Comparison of ENCODE assay signal across 8 cellular contexts in the genomic region with DNA sequence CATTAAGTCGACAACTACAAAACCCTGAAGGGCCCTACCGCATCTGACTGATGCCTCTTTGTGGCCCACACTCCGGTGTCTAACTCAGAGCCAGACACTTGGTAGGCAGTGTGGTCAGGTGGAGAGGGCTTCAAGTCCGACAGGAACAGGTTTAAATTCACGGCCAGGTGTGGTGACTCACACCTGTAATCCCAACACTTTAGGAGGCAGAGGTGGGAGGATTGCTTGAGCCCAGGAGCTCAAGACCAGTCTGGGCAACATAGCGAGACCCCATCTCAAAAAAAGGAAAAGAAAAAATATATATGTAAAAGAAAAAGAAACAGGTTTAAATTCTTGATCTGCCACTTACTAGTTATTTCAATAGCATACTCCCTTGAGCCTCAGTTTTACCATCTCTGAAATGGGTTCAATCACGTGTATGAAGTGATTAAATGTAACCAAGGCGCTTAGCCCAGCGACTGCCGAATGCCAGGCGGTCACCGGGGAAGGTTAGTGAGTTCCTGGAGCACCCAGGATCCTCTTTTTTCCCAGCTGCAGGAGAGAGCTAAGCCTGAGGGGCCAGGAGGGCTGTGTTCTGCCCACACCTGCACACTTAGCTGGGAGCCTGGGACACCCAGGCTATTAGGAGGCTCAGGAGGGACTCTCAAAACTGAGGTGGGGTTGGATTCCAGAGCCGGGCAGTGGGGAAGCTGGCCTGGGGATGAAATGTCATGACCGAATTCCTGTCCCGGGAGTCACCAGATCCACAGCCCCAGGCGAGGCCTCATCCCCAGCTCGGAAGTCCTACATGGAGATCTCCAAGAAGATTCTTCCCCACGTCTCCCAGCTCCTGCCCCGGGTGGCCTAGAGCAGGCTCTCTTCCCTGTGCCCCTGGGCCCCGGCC. TPM values are rescaled to one million over a fixed set of nuclear protein-coding genes. Genes with fewer than 3 reads are reported as not detected.
DNase-seq lines count a peak whose midpoint lies in the region; ATAC-seq and TF ChIP-seq lines count a peak whose summit lies in the region.

No MANE protein-coding gene starts in this region.

- H3K4me2 ChIP-seq in BLaER1 (peak overlapping the region; percentile 98), HCT116 (ENCODE audit: low read length) (peak overlapping the region; percentile 92), fibroblast of lung (ENCODE audit: extremely low read depth, insufficient read depth, low read length) (peak overlapping the region; percentile 84)

- H3K4me3 ChIP-seq in BLaER1, result peak overlapping the region; percentile 87
- H3K4me3 ChIP-seq in HCT116 (replicated peaks in 1 of 2; ENCODE audit: low read depth in 1 of 2, low read length in 2 of 2), result peak overlapping the region; percentile 71 to 75
- peak overlapping the region; percentile 43 for H3K4me3 ChIP-seq in WERI-Rb-1 (ENCODE audit: low read depth, low read length)
- H3K4me3 ChIP-seq in fibroblast of lung (replicated peaks in 1 of 4; ENCODE audit: control extremely low read depth in 1 of 4, insufficient read depth in 1 of 4, low read depth in 3 of 4, low read length in 4 of 4), result peak overlapping the region; percentile 64 to 87 (median 78)

- H3K36me3 Mint-ChIP-seq in natural killer cell treated with Interleukin-12 subunit alpha and Interleukin-12 subunit beta and Interleukin-15 and Interleukin-18, amount 100 ng/mL, for 72 hours, result no peaks in the 10 kb centered on the region

- TF ChIP-seq CTCF in HCT116 (IDR thresholded peaks at IDR 0.05 in 2 of 3, conservative IDR thresholded peaks at IDR 0.05 in 1 of 3; ENCODE audit: borderline replicate concordance in 1 of 3, insufficient read depth in 1 of 3, low read depth in 2 of 3, low read length in 2 of 3) (no peak), WERI-Rb-1 (IDR thresholded peaks at IDR 0.05; ENCODE audit: low read depth, low read length) (no peak), fibroblast of lung (conservative IDR thresholded peaks at IDR 0.05 in 1 of 2, IDR thresholded peaks at IDR 0.05 in 1 of 2; ENCODE audit: low read depth in 1 of 2, low read length in 2 of 2) (no peak)

- peaks cover 18 to 39% of the 10 kb centered on the region in 2 donors for H3K4me1 Mint-ChIP-seq in natural killer cell treated with Interleukin-12 subunit alpha and Interleukin-12 subunit beta and Interleukin-15 and Interleukin-18, amount 100 ng/mL, for 72 hours (ENCODE audit: low read depth in 2 of 2)

- H3K4me3 Mint-ChIP-seq in natural killer cell treated with Interleukin-12 subunit alpha and Interleukin-12 subunit beta and Interleukin-15 and Interleukin-18, amount 100 ng/mL, for 72 hours, result peak overlapping the region; percentile 86

- H4K20me1 ChIP-seq in BLaER1 (peaks cover 39% of the 10 kb centered on the region), HCT116 (ENCODE audit: insufficient read depth) (no peaks in the 10 kb centered on the region), fibroblast of lung (ENCODE audit: control insufficient read depth, extremely low read depth, insufficient read depth, low read length) (no peaks in the 10 kb centered on the region)

- DNase-seq in HCT116 (ENCODE audit: low read depth, low spot score) (no peak), WERI-Rb-1 (no peak), fibroblast of lung (ENCODE audit: low read depth in 2 of 2) (peak; percentile 45 to 63), NCI-H345 treated with DMSO at 0.1 percent for 48 hours (lab: John Stamatoyannopoulos, UW; ENCODE audit: unreplicated experiment) (no peak), pons (ENCODE audit: low spot score) (no peak)
- DNase-seq in natural killer cell treated with Interleukin-12 subunit alpha and Interleukin-12 subunit beta and Interleukin-15 and Interleukin-18, amount 100 ng/mL, for 72 hours (ENCODE audit: low spot score), result no peak
- DNase-seq in activated CD8-positive, alpha-beta memory T cell treated with anti-CD3 and anti-CD28 coated beads for 24 hours, result no peak

- intact Hi-C loops in HCT116 (cut with micrococcal nuclease), result loop anchor here (1.0 to 5.0 kb wide), 5 partner anchors 33 to 204 kb away; a partner anchor contains a TSS

- H3K9me3 ChIP-seq in BLaER1 (peaks cover 8% of the 10 kb centered on the region), HCT116 (ENCODE audit: control insufficient read depth in 1 of 2, insufficient read depth in 1 of 2, low read depth in 1 of 2, low read length in 2 of 2) (peaks cover 0 to 1% of the 10 kb centered on the region in 2 experiments; a peak in 1 of 4 replicates), WERI-Rb-1 (ENCODE audit: severe bottlenecking) (no peaks in the 10 kb centered on the region), fibroblast of lung (ENCODE audit: control insufficient read depth, insufficient read depth, low read depth, low read length) (no peaks in the 10 kb centered on the region)

- H3K4me1 ChIP-seq in BLaER1 (peaks cover 33% of the 10 kb centered on the region), HCT116 (ENCODE audit: control insufficient read depth in 1 of 2, insufficient read depth in 2 of 2, low read length in 2 of 2) (peaks cover 20 to 43% of the 10 kb centered on the region in 2 experiments), fibroblast of lung (ENCODE audit: control insufficient read depth, extremely low read depth, insufficient read depth, low read length) (peaks cover 17% of the 10 kb centered on the region)

- RAD21 ChIA-PET in HCT116 (lab: Charles Lee; ENCODE audit: low non-redundant PET in 1 of 2, low total read pairs in 2 of 2, uncharacterized antibody in 2 of 2, unreplicated experiment in 2 of 2), result no interaction called here

- no peaks in the 10 kb centered on the region for H3K9me2 ChIP-seq in HCT116 (ENCODE audit: insufficient read depth)

- peak; percentile 23 for ATAC-seq in HCT116
- ATAC-seq in natural killer cell treated with Interleukin-12 subunit alpha and Interleukin-12 subunit beta and Interleukin-15 and Interleukin-18, amount 100 ng/mL, for 72 hours, result no peak

- BruUV-seq in HCT116 (replicated peaks; lab: Mats Ljungman, UMichigan), result no TSS peak

- H3K79me2 ChIP-seq in HCT116 (ENCODE audit: insufficient read depth, low read length), result peaks cover 22% of the 10 kb centered on the region
- H3K79me2 ChIP-seq in fibroblast of lung (ENCODE audit: control insufficient read depth, insufficient read depth, low read length), result peaks cover 43% of the 10 kb centered on the region

- POLR2A ChIA-PET in HCT116 (lab: Charles Lee), result no interaction called here

- no peaks in the 10 kb centered on the region for H3K9me3 Mint-ChIP-seq in natural killer cell treated with Interleukin-12 subunit alpha and Interleukin-12 subunit beta and Interleukin-15 and Interleukin-18, amount 100 ng/mL, for 72 hours

- H3K27me3 ChIP-seq in BLaER1 (no peaks in the 10 kb centered on the region), HCT116 (ENCODE audit: insufficient read depth, low read length) (no peaks in the 10 kb centered on the region), WERI-Rb-1 (ENCODE audit: insufficient read depth, low read depth, severe bottlenecking) (no peaks in the 10 kb centered on the region), fibroblast of lung (ENCODE audit: control insufficient read depth, insufficient read depth, low read length) (no peaks in the 10 kb centered on the region)

- H2AFZ ChIP-seq in HCT116 (ENCODE audit: low read depth, low read length, poor library complexity, severe bottlenecking), result no peak overlapping the region
- peak overlapping the region; percentile 41 for H2AFZ ChIP-seq in fibroblast of lung (ENCODE audit: low read length)

- H3K36me3 ChIP-seq in BLaER1 (peaks cover 4% of the 10 kb centered on the region), HCT116 (ENCODE audit: control insufficient read depth in 1 of 2, insufficient read depth in 2 of 2, low read length in 2 of 2) (no peaks in the 10 kb centered on the region; a peak in 1 of 4 replicates), WERI-Rb-1 (no peaks in the 10 kb centered on the region), fibroblast of lung (ENCODE audit: control insufficient read depth, insufficient read depth, low read length) (no peaks in the 10 kb centered on the region)

- TF ChIP-seq POLR2A in HCT116 (IDR thresholded peaks at IDR 0.05; ENCODE audit: borderline replicate concordance, extremely low read depth, insufficient read depth, insufficient read length), result no peak

- peak overlapping the region; percentile 34 to 77 for H3K27ac Mint-ChIP-seq in natural killer cell treated with Interleukin-12 subunit alpha and Interleukin-12 subunit beta and Interleukin-15 and Interleukin-18, amount 100 ng/mL, for 72 hours

- CTCF ChIA-PET in HCT116 (lab: Charles Lee), result interaction anchor here (0.6 to 1.9 kb wide), 6 partner anchors 33 to 686 kb away, joined by 3 to 7 read pairs (median 5); a partner anchor contains a TSS

- H3K27ac ChIP-seq in BLaER1 (peak overlapping the region; percentile 84), HCT116 (ENCODE audit: low read depth, low read length) (peak overlapping the region; percentile 75), WERI-Rb-1 (no peak overlapping the region), fibroblast of lung (ENCODE audit: insufficient read depth, low read length) (peak overlapping the region; percentile 91)

- H3K9ac ChIP-seq in BLaER1, result peak overlapping the region; percentile 86
- peak overlapping the region; percentile 84 for H3K9ac ChIP-seq in HCT116 (ENCODE audit: low read length)
- H3K9ac ChIP-seq in fibroblast of lung (ENCODE audit: insufficient read depth, low read length), result peak overlapping the region; percentile 93

- H3K27me3 Mint-ChIP-seq in natural killer cell treated with Interleukin-12 subunit alpha and Interleukin-12 subunit beta and Interleukin-15 and Interleukin-18, amount 100 ng/mL, for 72 hours, result peaks cover 0 to 4% of the 10 kb centered on the region in 2 donors

- no peak for TF ChIP-seq RAD21 in HCT116 (IDR thresholded peaks at IDR 0.05; ENCODE audit: low read depth)

RNA-seq across cellular contexts. Expression of a gene that starts 0.9 kb away (rescaled TPM):
- total RNA-seq in HCT116 (2021; ENCODE audit: unreplicated experiment), result 58.6 TPM
- 63.3 and 67.8 TPM in 2 replicates for polyA plus RNA-seq in HCT116 (2012)
- 74.2 and 94.3 TPM in 2 replicates for total RNA-seq in fibroblast of lung
- polyA plus RNA-seq in fibroblast of lung, result 90.8 and 116 TPM in 2 replicates
- 98.9 and 144 TPM in 2 replicates for polyA plus RNA-seq in fibroblast of lung (2012)
- 14.7 and 20.6 TPM in 2 replicates for polyA minus RNA-seq in fibroblast of lung (ENCODE audit: low replicate concordance)
- total RNA-seq in natural killer cell treated with Interleukin-12 subunit alpha and Interleukin-12 subunit beta and Interleukin-15 and Interleukin-18, amount 100 ng/mL, for 72 hours, result 10 to 100 TPM; 64.0 to 80.5 TPM

RNA-seq across cellular contexts. Expression of a gene that starts 26.9 kb away (rescaled TPM):
- total RNA-seq in HCT116 (2021; ENCODE audit: unreplicated experiment) (130 TPM), fibroblast of lung (41.6 and 54.7 TPM in 2 replicates)
- polyA plus RNA-seq in HCT116 (2012), result 142 and 187 TPM in 2 replicates
- polyA plus RNA-seq in fibroblast of lung, result 77.6 and 94.9 TPM in 2 replicates
- 143 and 164 TPM in 2 replicates for polyA plus RNA-seq in fibroblast of lung (2012)
- 52.9 and 67.0 TPM in 2 replicates for polyA minus RNA-seq in fibroblast of lung (ENCODE audit: low replicate concordance)
- total RNA-seq in natural killer cell treated with Interleukin-12 subunit alpha and Interleukin-12 subunit beta and Interleukin-15 and Interleukin-18, amount 100 ng/mL, for 72 hours, result 100 to 1,000 TPM in 1 of 2 donors, 10 to 100 TPM in 1; 88.9 to 117 TPM

RNA-seq across cellular contexts. Expression of a gene that starts 27.1 kb away (rescaled TPM):
- total RNA-seq in HCT116 (2021; ENCODE audit: unreplicated experiment) (67.1 TPM), fibroblast of lung (10.3 and 11.1 TPM in 2 replicates)
- polyA plus RNA-seq in HCT116 (2012), result 53.0 and 55.4 TPM in 2 replicates
- 26.3 and 49.7 TPM in 2 replicates for polyA plus RNA-seq in fibroblast of lung
- polyA plus RNA-seq in fibroblast of lung (2012), result 26.3 and 49.8 TPM in 2 replicates
- 9.9 and 22.1 TPM in 2 replicates for polyA minus RNA-seq in fibroblast of lung (ENCODE audit: low replicate concordance)
- 100 to 1,000 TPM in 1 of 2 donors, 10 to 100 TPM in 1; 62.0 to 155 TPM for total RNA-seq in natural killer cell treated with Interleukin-12 subunit alpha and Interleukin-12 subunit beta and Interleukin-15 and Interleukin-18, amount 100 ng/mL, for 72 hours

RNA-seq across cellular contexts. Expression of a gene that starts 32.7 kb away (rescaled TPM):
- total RNA-seq in HCT116 (2021; ENCODE audit: unreplicated experiment) (51.9 TPM), fibroblast of lung (35.4 and 38.5 TPM in 2 replicates)
- 26.8 and 31.6 TPM in 2 replicates for polyA plus RNA-seq in HCT116 (2012)
- polyA plus RNA-seq in fibroblast of lung, result 54.7 and 55.5 TPM in 2 replicates
- polyA plus RNA-seq in fibroblast of lung (2012), result 34.2 and 35.5 TPM in 2 replicates
- 29.8 and 30.6 TPM in 2 replicates for polyA minus RNA-seq in fibroblast of lung (ENCODE audit: low replicate concordance)
- 10 to 100 TPM; 47.3 to 50.5 TPM for total RNA-seq in natural killer cell treated with Interleukin-12 subunit alpha and Interleukin-12 subunit beta and Interleukin-15 and Interleukin-18, amount 100 ng/mL, for 72 hours

RNA-seq across cellular contexts. Expression of a gene that starts 50.2 kb away (rescaled TPM):
- 0.05 TPM for total RNA-seq in HCT116 (2021; ENCODE audit: unreplicated experiment)
- polyA plus RNA-seq in HCT116 (2012), result 0.01 TPM in 2 replicates
- total RNA-seq in fibroblast of lung, result 9.8 and 11.1 TPM in 2 replicates
- polyA plus RNA-seq in fibroblast of lung, result 3.0 and 3.4 TPM in 2 replicates
- polyA plus RNA-seq in fibroblast of lung (2012), result 2.7 and 3.8 TPM in 2 replicates
- polyA minus RNA-seq in fibroblast of lung (ENCODE audit: low replicate concordance), result 4.2 and 5.2 TPM in 2 replicates
- 10 to 100 TPM in 1 of 2 donors, 1 to 10 TPM in 1; 8.1 to 12.9 TPM for total RNA-seq in natural killer cell treated with Interleukin-12 subunit alpha and Interleukin-12 subunit beta and Interleukin-15 and Interleukin-18, amount 100 ng/mL, for 72 hours

Comparison
In these comparisons a context has a peak if more than half of its experiments do, and no peak if none do; other contexts are left out.
1. DNase-seq: peak in fibroblast of lung (2 of 2); none in HCT116 (single experiment), WERI-Rb-1 (single experiment), natural killer cell treated with Interleukin-12 subunit alpha and Interleukin-12 subunit beta and Interleukin-15 and Interleukin-18, amount 100 ng/mL, for 72 hours (single experiment), NCI-H345 treated with DMSO at 0.1 percent for 48 hours (single experiment), activated CD8-positive, alpha-beta memory T cell treated with anti-CD3 and anti-CD28 coated beads for 24 hours (single experiment) and pons (single experiment).
2. Peak in every context shown above with its lines, with median percentiles within 50 percentile points of each other: H3K4me2 ChIP-seq, H3K4me3 ChIP-seq and H3K9ac ChIP-seq.